10 cellular contexts compared by ENCODE assay signal in genomic region chr3:31377045-31377642, GRCh38.
DNase-seq lines count a peak whose midpoint lies in the region; ATAC-seq and TF ChIP-seq lines count a peak whose summit lies in the region.
"Had no signal": no experiment of that assay in that cellular context is flagged by ENCODE, and none has a peak within 500 bp of the region (broad histone marks: within the 10 kb centered on the region; RNA-seq: fewer than 3 reads in every experiment).

No MANE protein-coding gene starts in this region.

- no peak overlapping the region for H3K18ac ChIP-seq in neuronal stem cell (ENCODE audit: low read length)

- in situ Hi-C loops in G401 (cut with HindIII; ENCODE audit: low sequenced_read_pairs) (no loop called here), gastrocnemius medialis (cut with MboI; ENCODE audit: low sequenced_read_pairs in 4 of 4) (no loop called here)

- H2AK5ac ChIP-seq in neuronal stem cell (ENCODE audit: low read depth, low read length), result no peak overlapping the region

- H3K79me1 ChIP-seq in neuronal stem cell (ENCODE audit: low read depth, low read length), result no peaks in the 10 kb centered on the region

- no peak overlapping the region for H3K9ac ChIP-seq in neuronal stem cell (ENCODE audit: low read depth, low read length, poor library complexity)

- no peak overlapping the region for H2BK5ac ChIP-seq in neuronal stem cell (ENCODE audit: low read length)

- peak; percentile 61 for DNase-seq in Daoy (ENCODE audit: low read depth)
- peak; percentile 88 for DNase-seq in amniotic epithelial cell (ENCODE audit: low read depth)
- DNase-seq in naive thymus-derived CD8-positive, alpha-beta T cell, result peak in 7 of 10 donors; percentile 0 to 45 (median 18)
- no peak for DNase-seq in G401 (ENCODE audit: low spot score)
- DNase-seq in inferior parietal cortex (ENCODE audit: extremely low spot score), result no peak
- no peak for DNase-seq in gastrocnemius medialis
- no peak for DNase-seq in neuronal stem cell (ENCODE audit: low spot score)

- no peaks in the 10 kb centered on the region for H3K27me3 ChIP-seq in gastrocnemius medialis
- no peaks in the 10 kb centered on the region for H3K27me3 ChIP-seq in neuronal stem cell (ENCODE audit: control insufficient read depth in 3 of 3, insufficient read depth in 3 of 3, low read depth in 1 of 3, low read length in 3 of 3)

- H2BK15ac ChIP-seq in neuronal stem cell (ENCODE audit: low read length), result no peak overlapping the region

- no peak overlapping the region for H4K91ac ChIP-seq in neuronal stem cell (ENCODE audit: low read depth, low read length, poor library complexity)

- H3K4me2 ChIP-seq in neuronal stem cell (ENCODE audit: insufficient read depth, low read length, poor library complexity, severe bottlenecking), result no peak overlapping the region

- no peaks in the 10 kb centered on the region for H3K36me3 Mint-ChIP-seq in naive thymus-derived CD8-positive, alpha-beta T cell

- H2BK12ac ChIP-seq in neuronal stem cell (ENCODE audit: low read length), result no peak overlapping the region

- H3K27me3 Mint-ChIP-seq in naive thymus-derived CD8-positive, alpha-beta T cell, result peaks cover 0 to 2% (median 0%) of the 10 kb centered on the region in 5 donors

- intact Hi-C loops in gastrocnemius medialis (cut with DNase I; ENCODE audit: low total_unique reads), result no loop called here

- H3K4me3 ChIP-seq in gastrocnemius medialis (no peak overlapping the region), neuronal stem cell (ENCODE audit: low read length in 2 of 2) (no peak overlapping the region)
- H3K4me3 ChIP-seq: coronary artery had no signal

- H3K9me3 ChIP-seq in KOPT-K1 (ENCODE audit: insufficient read depth, low read length, poor library complexity, severe bottlenecking), result no peaks in the 10 kb centered on the region
- no peaks in the 10 kb centered on the region for H3K9me3 ChIP-seq in gastrocnemius medialis
- H3K9me3 ChIP-seq in neuronal stem cell (replicated peaks in 1 of 2; ENCODE audit: control insufficient read depth in 2 of 2, insufficient read depth in 1 of 2, low read depth in 1 of 2, low read length in 2 of 2), result no peaks in the 10 kb centered on the region

- H3K4me1 Mint-ChIP-seq in naive thymus-derived CD8-positive, alpha-beta T cell, result peaks cover 10 to 24% (median 13%) of the 10 kb centered on the region in 4 donors

- H3K36me3 ChIP-seq in KOPT-K1 (ENCODE audit: insufficient read depth, low read length) (no peaks in the 10 kb centered on the region), gastrocnemius medialis (no peaks in the 10 kb centered on the region), neuronal stem cell (replicated peaks in 1 of 2; ENCODE audit: control insufficient read depth in 2 of 2, insufficient read depth in 2 of 2, low read length in 2 of 2) (no peaks in the 10 kb centered on the region)

- H3K27ac Mint-ChIP-seq in naive thymus-derived CD8-positive, alpha-beta T cell, result peak overlapping the region in 2 of 10 donors; percentile 7 to 10
- H3K27ac Mint-ChIP-seq: nephron had no signal

- no peak overlapping the region for H3K4ac ChIP-seq in neuronal stem cell (ENCODE audit: low read length)

- no peak overlapping the region for H3K4me3 Mint-ChIP-seq in naive thymus-derived CD8-positive, alpha-beta T cell
- H3K4me3 Mint-ChIP-seq: nephron had no signal

- H3K27ac ChIP-seq in KOPT-K1 (ENCODE audit: low read depth, low read length, poor library complexity, severe bottlenecking) (peak overlapping the region; percentile 78), gastrocnemius medialis (no peak overlapping the region), neuronal stem cell (replicated peaks; ENCODE audit: low read length) (no peak overlapping the region)
- H3K27ac ChIP-seq: coronary artery had no signal

- no peak overlapping the region for H2BK120ac ChIP-seq in neuronal stem cell (ENCODE audit: low read depth, low read length)

- H4K8ac ChIP-seq in neuronal stem cell (ENCODE audit: low read depth, low read length), result no peak overlapping the region

- POLR2A ChIA-PET in naive thymus-derived CD8-positive, alpha-beta T cell (lab: Charles Lee), result interaction anchor here (1.3 kb wide), 1 partner anchor 155 kb away, joined by 3 read pairs; the partner anchor contains the start of gene STT3B

- H2AFZ ChIP-seq in neuronal stem cell (ENCODE audit: low read length), result no peak overlapping the region

- peak; percentile 87 to 95 for ATAC-seq in naive thymus-derived CD8-positive, alpha-beta T cell
- no peak for ATAC-seq in gastrocnemius medialis

- no peaks in the 10 kb centered on the region for H3K4me1 ChIP-seq in gastrocnemius medialis
- H3K4me1 ChIP-seq in neuronal stem cell (ENCODE audit: control insufficient read depth in 2 of 2, insufficient read depth in 1 of 2, low read depth in 1 of 2, low read length in 2 of 2), result no peaks in the 10 kb centered on the region

- H3K23ac ChIP-seq in neuronal stem cell (ENCODE audit: low read depth, low read length, poor library complexity), result no peak overlapping the region

- no peak for TF ChIP-seq CTCF in gastrocnemius medialis (IDR thresholded peaks at IDR 0.05 in 4 of 5, conservative IDR thresholded peaks at IDR 0.05 in 1 of 5)

- H3K14ac ChIP-seq in neuronal stem cell (ENCODE audit: low read length), result no peak overlapping the region

- H3K9me3 Mint-ChIP-seq in naive thymus-derived CD8-positive, alpha-beta T cell, result no peaks in the 10 kb centered on the region
- H3K9me3 Mint-ChIP-seq: nephron had no signal

- no CpG with 5 or more reads among the region's 5 CpGs for WGBS in neuronal stem cell (ENCODE audit: extremely low coverage in 2 of 2, insufficient read length in 2 of 2, insufficient replicate concordance in 1 of 2), 2 donors

- no peak for TF ChIP-seq POLR2A in gastrocnemius medialis (IDR thresholded peaks at IDR 0.05)

Comparison
In these comparisons a context has a peak if more than half of its experiments do, and no peak if none do; other contexts are left out.
1. DNase-seq: peak in Daoy (single experiment), amniotic epithelial cell (single experiment) and naive thymus-derived CD8-positive, alpha-beta T cell (7 of 10); none in G401 (single experiment), inferior parietal cortex (single experiment), gastrocnemius medialis (0 of 2) and neuronal stem cell (single experiment).
2. ATAC-seq: peak in naive thymus-derived CD8-positive, alpha-beta T cell (2 of 2); none in gastrocnemius medialis (0 of 2).